Comparison of ENCODE assay signal across 10 cellular contexts in genomic region chr15:79943820-79944219, GRCh38. TPM values are rescaled to one million over a fixed set of nuclear protein-coding genes. Genes with fewer than 3 reads are reported as not detected.
DNase-seq lines count a peak whose midpoint lies in the region; ATAC-seq, FAIRE-seq and TF ChIP-seq lines count a peak whose summit lies in the region.
"Had no signal": no experiment of that assay in that cellular context is flagged by ENCODE, and none has a peak within 500 bp of the region (broad histone marks: within the 10 kb centered on the region; RNA-seq: fewer than 3 reads in every experiment).

No MANE protein-coding gene starts in this region.

- peaks cover 14 to 37% of the 10 kb centered on the region in 2 donors for H3K4me1 Mint-ChIP-seq in natural killer cell treated with Interleukin-12 subunit alpha and Interleukin-12 subunit beta and Interleukin-15 and Interleukin-18, amount 100 ng/mL, for 72 hours (ENCODE audit: low read depth in 2 of 2)
- H3K4me1 Mint-ChIP-seq in natural killer cell = no peaks in the 10 kb centered on the region
- no peaks in the 10 kb centered on the region for H3K4me1 Mint-ChIP-seq in T-helper 2 cell treated with Interferon-gamma antibody and Interleukin-4, amounts not matched to agents 5 μg/mL and 100 μg/mL, for 36 hours (ENCODE audit: low read depth)

- H3K4me3 Mint-ChIP-seq in natural killer cell treated with Interleukin-12 subunit alpha and Interleukin-12 subunit beta and Interleukin-15 and Interleukin-18, amount 100 ng/mL, for 72 hours = peak overlapping the region; percentile 8
- H3K4me3 Mint-ChIP-seq in natural killer cell = no peak overlapping the region
- no peak overlapping the region for H3K4me3 Mint-ChIP-seq in T-helper 2 cell treated with Interferon-gamma antibody and Interleukin-4, amounts not matched to agents 5 μg/mL and 100 μg/mL, for 36 hours

- DNase-seq in natural killer cell treated with Interleukin-12 subunit alpha and Interleukin-12 subunit beta and Interleukin-15 and Interleukin-18, amount 100 ng/mL, for 72 hours (ENCODE audit: low spot score) = no peak
- no peak for DNase-seq in natural killer cell
- peak; percentile 37 for DNase-seq in RCC 7860 (ENCODE audit: low spot score)
- DNase-seq in NCI-H146 (lab: John Stamatoyannopoulos, UW) = no peak
- no peak for DNase-seq in T-helper 2 cell treated with Interferon-gamma antibody and Interleukin-4, amounts not matched to agents 5 μg/mL and 100 μg/mL, for 36 hours (ENCODE audit: low spot score)
- DNase-seq in amniotic stem cell (lab: John Stamatoyannopoulos, UW) = no peak
- DNase-seq in medulla oblongata (ENCODE audit: extremely low spot score) = no peak
- DNase-seq: activated CD8-positive, alpha-beta memory T cell treated with anti-CD3 and anti-CD28 coated beads, Interleukin-2, amount 50 U/mL, for 48 hours had no signal

- no peaks in the 10 kb centered on the region for H3K36me3 Mint-ChIP-seq in natural killer cell treated with Interleukin-12 subunit alpha and Interleukin-12 subunit beta and Interleukin-15 and Interleukin-18, amount 100 ng/mL, for 72 hours
- no peaks in the 10 kb centered on the region for H3K36me3 Mint-ChIP-seq in natural killer cell
- H3K36me3 Mint-ChIP-seq in T-helper 2 cell treated with Interferon-gamma antibody and Interleukin-4, amounts not matched to agents 5 μg/mL and 100 μg/mL, for 36 hours (ENCODE audit: low read depth) = no peaks in the 10 kb centered on the region

- no peak for TF ChIP-seq CTCF in natural killer cell (IDR thresholded peaks at IDR 0.05)

- intact Hi-C loops in natural killer cell (cut with micrococcal nuclease) = no loop called here

- peak in 1 of 2 donors; percentile 78 for ATAC-seq in natural killer cell treated with Interleukin-12 subunit alpha and Interleukin-12 subunit beta and Interleukin-15 and Interleukin-18, amount 100 ng/mL, for 72 hours
- no peak for ATAC-seq in natural killer cell
- peak; percentile 82 for ATAC-seq in HG02798 (IDR thresholded peaks at IDR 0.05; ENCODE audit: poor library complexity, unreplicated experiment)

- peaks cover 0 to 11% of the 10 kb centered on the region in 2 donors for H3K27me3 Mint-ChIP-seq in natural killer cell treated with Interleukin-12 subunit alpha and Interleukin-12 subunit beta and Interleukin-15 and Interleukin-18, amount 100 ng/mL, for 72 hours
- peaks cover 8 to 21% of the 10 kb centered on the region in 2 donors for H3K27me3 Mint-ChIP-seq in natural killer cell (ENCODE audit: low read depth in 2 of 2)
- no peaks in the 10 kb centered on the region for H3K27me3 Mint-ChIP-seq in T-helper 2 cell treated with Interferon-gamma antibody and Interleukin-4, amounts not matched to agents 5 μg/mL and 100 μg/mL, for 36 hours (ENCODE audit: low read depth)

- no peak overlapping the region for H3K27ac Mint-ChIP-seq in natural killer cell treated with Interleukin-12 subunit alpha and Interleukin-12 subunit beta and Interleukin-15 and Interleukin-18, amount 100 ng/mL, for 72 hours
- H3K27ac Mint-ChIP-seq in natural killer cell = no peak overlapping the region
- no peak overlapping the region for H3K27ac Mint-ChIP-seq in T-helper 2 cell treated with Interferon-gamma antibody and Interleukin-4, amounts not matched to agents 5 μg/mL and 100 μg/mL, for 36 hours

- no peaks in the 10 kb centered on the region for H3K9me3 Mint-ChIP-seq in natural killer cell treated with Interleukin-12 subunit alpha and Interleukin-12 subunit beta and Interleukin-15 and Interleukin-18, amount 100 ng/mL, for 72 hours
- no peaks in the 10 kb centered on the region for H3K9me3 Mint-ChIP-seq in natural killer cell
- no peaks in the 10 kb centered on the region for H3K9me3 Mint-ChIP-seq in T-helper 2 cell treated with Interferon-gamma antibody and Interleukin-4, amounts not matched to agents 5 μg/mL and 100 μg/mL, for 36 hours

- no peak for FAIRE-seq in RCC 7860 (lab: Jason Lieb, UNC)
- FAIRE-seq: colon had no signal

RNA-seq across cellular contexts. Expression of gene BCL2A1, which starts 27.2 kb away (rescaled TPM):
- total RNA-seq in natural killer cell treated with Interleukin-12 subunit alpha and Interleukin-12 subunit beta and Interleukin-15 and Interleukin-18, amount 100 ng/mL, for 72 hours = 10 to 100 TPM; 17.3 to 40.0 TPM
- 10 to 100 TPM; 16.5 to 61.3 (median 42.2) TPM for total RNA-seq in natural killer cell

RNA-seq across cellular contexts. Expression of gene MTHFS, which starts 47.0 kb away (rescaled TPM):
- 10 to 100 TPM; 12.1 to 12.2 TPM for total RNA-seq in natural killer cell treated with Interleukin-12 subunit alpha and Interleukin-12 subunit beta and Interleukin-15 and Interleukin-18, amount 100 ng/mL, for 72 hours
- total RNA-seq in natural killer cell = 10 to 100 TPM in 2 of 3 donors, 1 to 10 TPM in 1; 7.0 to 10.8 (median 10.5) TPM
